8 cellular contexts compared by ENCODE assay signal in genomic region chr15:90200534-90201139, GRCh38. TPM values are rescaled to one million over a fixed set of nuclear protein-coding genes. Genes with fewer than 3 reads are reported as not detected.
A peak's percentile ranks its signal among the peaks of the same experiment; 100 is the strongest.
DNase-seq lines count a peak whose midpoint lies in the region; TF ChIP-seq lines count a peak whose summit lies in the region.

No MANE protein-coding gene starts in this region.

- H3K27ac ChIP-seq in epithelial cell of prostate (peak overlapping the region; percentile 99), neutrophil (peak overlapping the region; percentile 82)

- H3K36me3 Mint-ChIP-seq in activated naive CD4-positive, alpha-beta T cell treated with anti-CD3 and anti-CD28 coated beads, Interleukin-2, amount 50 U/mL, for 24 hours: no peaks in the 10 kb centered on the region

- no peaks in the 10 kb centered on the region for H3K27me3 Mint-ChIP-seq in activated naive CD4-positive, alpha-beta T cell treated with anti-CD3 and anti-CD28 coated beads, Interleukin-2, amount 50 U/mL, for 24 hours

- DNase-seq in activated naive CD4-positive, alpha-beta T cell treated with Interleukin-2 at 50 U/mL for 16 hours: no peak
- DNase-seq in NCI-H82 treated with DMSO at 0.1 percent for 48 hours (lab: John Stamatoyannopoulos, UW; ENCODE audit: unreplicated experiment): peak; percentile 91
- no peak for DNase-seq in epithelial cell of prostate (ENCODE audit: low read depth, low spot score)
- no peak for DNase-seq in H4 (ENCODE audit: low spot score)
- no peak for DNase-seq in NCI-H2171 (lab: John Stamatoyannopoulos, UW)
- no peak for DNase-seq in stimulated activated CD4-positive, alpha-beta T cell treated with anti-CD3 and anti-CD28 coated beads, Interleukin-15, amount 100 ng/mL, for 24 hours

- H3K4me3 Mint-ChIP-seq in activated naive CD4-positive, alpha-beta T cell treated with anti-CD3 and anti-CD28 coated beads, Interleukin-2, amount 50 U/mL, for 24 hours: peak overlapping the region; percentile 88

- H3K4me1 Mint-ChIP-seq in activated naive CD4-positive, alpha-beta T cell treated with anti-CD3 and anti-CD28 coated beads, Interleukin-2, amount 50 U/mL, for 24 hours: peaks cover 21% of the 10 kb centered on the region

- H3K4me3 ChIP-seq in neutrophil (ENCODE audit: low read depth in 1 of 2, low read length in 1 of 2): peak overlapping the region; percentile 72

- H3K4me1 ChIP-seq in neutrophil (ENCODE audit: control insufficient read depth in 1 of 2, insufficient read depth in 1 of 2, low read depth in 1 of 2, low read length in 1 of 2): peaks cover 68 to 74% of the 10 kb centered on the region in 2 experiments

- peaks cover 40% of the 10 kb centered on the region for H3K36me3 ChIP-seq in neutrophil

- no peak for TF ChIP-seq CTCF in neutrophil (IDR thresholded peaks at IDR 0.05)

- H3K9me3 ChIP-seq in neutrophil: no peaks in the 10 kb centered on the region

- H3K27ac Mint-ChIP-seq in activated naive CD4-positive, alpha-beta T cell treated with anti-CD3 and anti-CD28 coated beads, Interleukin-2, amount 50 U/mL, for 24 hours: peak overlapping the region; percentile 84

- H3K27me3 ChIP-seq in neutrophil: peaks cover 7% of the 10 kb centered on the region

- H3K9me3 Mint-ChIP-seq in activated naive CD4-positive, alpha-beta T cell treated with anti-CD3 and anti-CD28 coated beads, Interleukin-2, amount 50 U/mL, for 24 hours: no peaks in the 10 kb centered on the region

RNA-seq across cellular contexts. Expression of gene SEMA4B, which starts 0.5 kb away (rescaled TPM):
- total RNA-seq in H4 (2014; rRNA removed; shearing (Covaris generic)): 13.5 and 18.9 TPM in 2 replicates

RNA-seq across cellular contexts. Expression of gene CIB1, which starts 33.1 kb away (rescaled TPM):
- 36.7 and 39.0 TPM in 2 replicates for total RNA-seq in H4 (2014; rRNA removed; shearing (Covaris generic))

RNA-seq across cellular contexts. Expression of gene GDPGP1, which starts 33.4 kb away (rescaled TPM):
- total RNA-seq in H4 (2014; rRNA removed; shearing (Covaris generic)): 3.1 and 3.6 TPM in 2 replicates

RNA-seq across cellular contexts. Expression of gene TTLL13, which starts 48.7 kb away (rescaled TPM):
- total RNA-seq in H4 (2014; rRNA removed; shearing (Covaris generic)): 0.06 TPM in 1 of 2 replicates, not detected in the other
